In genomic region chr5:42813533-42813932, GRCh38 we compare ENCODE assay signal across 13 cellular contexts. TPM values are rescaled to one million over a fixed set of nuclear protein-coding genes. Genes with fewer than 3 reads are reported as not detected.
DNase-seq lines count a peak whose midpoint lies in the region; ATAC-seq and TF ChIP-seq lines count a peak whose summit lies in the region.
"Had no signal": no experiment of that assay in that cellular context is flagged by ENCODE, and none has a peak within 500 bp of the region (broad histone marks: within the 10 kb centered on the region; RNA-seq: fewer than 3 reads in every experiment).

No MANE protein-coding gene starts in this region.

- no peaks in the 10 kb centered on the region for H3K9me3 Mint-ChIP-seq in nephron progenitor cell
- H3K9me3 Mint-ChIP-seq: activated T-helper 17 cell treated with anti-CD3 and anti-CD28 coated beads, Interleukin-2, amount 50 U/mL, for 72 hours had no signal

- H3K36me3 Mint-ChIP-seq in nephron progenitor cell (ENCODE audit: low read depth) = peaks cover 8% of the 10 kb centered on the region

- H3K4me1 Mint-ChIP-seq in nephron progenitor cell = peaks cover 41% of the 10 kb centered on the region
- H3K4me1 Mint-ChIP-seq: activated T-helper 17 cell treated with anti-CD3 and anti-CD28 coated beads, Interleukin-2, amount 50 U/mL, for 72 hours had no signal

- peaks cover 35% of the 10 kb centered on the region for H3K4me1 ChIP-seq in left ventricle myocardium inferior

- DNase-seq in left ventricle myocardium inferior (no peak), Right ventricle myocardium superior (no peak), iPS DF 19.7 (ENCODE audit: low read depth, low spot score) (peak; percentile 52), nephron progenitor cell (peak; percentile 35), NCI-H146 treated with DMSO at 0.1 percent for 48 hours (lab: John Stamatoyannopoulos, UW; ENCODE audit: unreplicated experiment) (no peak), GM13976 (ENCODE audit: low spot score) (no peak)
- DNase-seq in effector CD8-positive, alpha-beta T cell (lab: John Stamatoyannopoulos, UW) = no peak
- DNase-seq: ACHN, body of pancreas, NCI-H187, SW 1271 had no signal

- no peak for TF ChIP-seq CTCF in left ventricle myocardium inferior (IDR thresholded peaks at IDR 0.05; ENCODE audit: borderline replicate concordance)
- TF ChIP-seq CTCF in nephron progenitor cell (IDR thresholded peaks at IDR 0.05) = no peak
- TF ChIP-seq CTCF in GM13976 (IDR thresholded peaks at IDR 0.05; ENCODE audit: borderline replicate concordance, control extremely low read depth, extremely low read depth, insufficient read depth, missing control alignments) = no peak

- intact Hi-C loops in left ventricle myocardium inferior (cut with micrococcal nuclease) = no loop called here
- intact Hi-C loops in Right ventricle myocardium superior (cut with DNase I) = no loop called here

- peak overlapping the region; percentile 90 for H3K27ac Mint-ChIP-seq in nephron progenitor cell
- H3K27ac Mint-ChIP-seq: activated T-helper 17 cell treated with anti-CD3 and anti-CD28 coated beads, Interleukin-2, amount 50 U/mL, for 72 hours had no signal

- H3K4me3 ChIP-seq in left ventricle myocardium inferior = no peak overlapping the region
- H3K4me3 ChIP-seq: body of pancreas had no signal

- H3K27ac ChIP-seq in left ventricle myocardium inferior (replicated peaks) = peak overlapping the region; percentile 95

- H3K27me3 Mint-ChIP-seq in nephron progenitor cell (ENCODE audit: low read depth, poor library complexity) = peaks cover 3% of the 10 kb centered on the region
- H3K27me3 Mint-ChIP-seq: activated T-helper 17 cell treated with anti-CD3 and anti-CD28 coated beads, Interleukin-2, amount 50 U/mL, for 72 hours had no signal

- in situ Hi-C loops in GM13976 (cut with MboI; ENCODE audit: low sequenced_read_pairs, unreplicated experiment) = no loop called here

- no peak overlapping the region for H3K4me3 Mint-ChIP-seq in nephron progenitor cell
- H3K4me3 Mint-ChIP-seq: activated T-helper 17 cell treated with anti-CD3 and anti-CD28 coated beads, Interleukin-2, amount 50 U/mL, for 72 hours had no signal

- ATAC-seq in Right ventricle myocardium superior (ENCODE audit: poor library complexity) (no peak), GM21528 (IDR thresholded peaks at IDR 0.05; ENCODE audit: low FRiP score, unreplicated experiment) (no peak)
- ATAC-seq: activated T-helper 17 cell treated with anti-CD3 and anti-CD28 coated beads, Interleukin-2, amount 50 U/mL, for 72 hours; body of pancreas had no signal

- H3K36me3 ChIP-seq in left ventricle myocardium inferior = no peaks in the 10 kb centered on the region

- no peaks in the 10 kb centered on the region for H3K27me3 ChIP-seq in left ventricle myocardium inferior (ENCODE audit: low read depth)
- H3K27me3 ChIP-seq: body of pancreas had no signal

- no peaks in the 10 kb centered on the region for H3K9me3 ChIP-seq in left ventricle myocardium inferior (replicated peaks)
- H3K9me3 ChIP-seq: body of pancreas had no signal

RNA-seq across cellular contexts. Expression of gene SELENOP, which starts 1.8 kb away (rescaled TPM):
- total RNA-seq in left ventricle myocardium inferior (213 TPM), Right ventricle myocardium superior (292 TPM)
- total RNA-seq: activated T-helper 17 cell treated with anti-CD3 and anti-CD28 coated beads, Interleukin-2, amount 50 U/mL, for 72 hours had no signal

RNA-seq across cellular contexts. Expression of gene CCDC152, which starts 56.9 kb away (rescaled TPM):
- total RNA-seq in left ventricle myocardium inferior (0.80 TPM), Right ventricle myocardium superior (0.56 TPM)

Comparison
In these comparisons a context has a peak if more than half of its experiments do, and no peak if none do; other contexts are left out.
1. DNase-seq: peak in iPS DF 19.7 (single experiment) and nephron progenitor cell (single experiment); none in left ventricle myocardium inferior (single experiment), Right ventricle myocardium superior (single experiment), NCI-H146 treated with DMSO at 0.1 percent for 48 hours (single experiment), GM13976 (single experiment) and effector CD8-positive, alpha-beta T cell (single experiment).